ENCODE assay signal across 14 cellular contexts in the genomic region with DNA sequence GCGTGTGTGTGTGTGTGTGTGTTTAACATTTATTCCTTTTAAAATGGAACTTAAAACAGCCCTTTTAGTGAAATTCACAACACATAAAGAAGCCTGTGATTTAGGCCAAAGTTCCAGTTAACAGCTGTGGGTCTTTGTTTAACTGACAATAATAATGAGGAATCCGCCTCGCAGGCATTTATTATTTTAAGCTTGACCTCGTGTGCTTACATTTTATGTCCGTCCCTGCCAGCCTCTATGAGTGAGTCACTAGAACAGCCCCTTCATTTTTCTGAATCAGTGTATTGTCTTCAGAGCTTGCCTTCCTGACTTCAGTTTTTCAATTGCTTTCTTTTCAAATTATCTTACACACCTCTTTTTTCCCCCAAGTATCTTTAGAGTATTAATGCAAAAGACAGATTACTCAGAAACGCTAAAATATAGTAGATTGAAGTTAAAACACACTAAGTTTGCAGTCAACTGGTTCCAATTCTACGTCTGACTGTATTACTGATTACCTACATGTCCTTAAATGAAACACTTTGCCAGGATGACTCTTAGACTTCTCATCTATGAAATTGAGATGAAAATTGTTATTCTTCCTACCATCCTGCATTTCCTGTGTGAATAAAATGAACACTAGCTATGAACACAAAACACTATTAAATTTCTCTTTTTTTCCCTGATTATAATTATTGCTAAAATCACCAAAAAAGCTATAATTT.
A peak's percentile ranks its signal among the peaks of the same experiment; 100 is the strongest.
DNase-seq lines count a peak whose midpoint lies in the region; ATAC-seq and TF ChIP-seq lines count a peak whose summit lies in the region.
"Had no signal": no experiment of that assay in that cellular context is flagged by ENCODE, and none has a peak within 500 bp of the region (broad histone marks: within the 10 kb centered on the region; RNA-seq: fewer than 3 reads in every experiment).

No MANE protein-coding gene starts in this region.

- no peak overlapping the region for H3K27ac Mint-ChIP-seq in activated T-cell treated with anti-CD3 and anti-CD28 coated beads, Interleukin-2, amount 50 U/mL, for 72 hours
- H3K27ac Mint-ChIP-seq: activated CD8-positive, alpha-beta T cell treated with anti-CD3 and anti-CD28 coated beads, Interleukin-2, amount 10 ng/mL, durations not matched to agents 7 days and 5 days had no signal

- H3K27me3 ChIP-seq in mammary epithelial cell (ENCODE audit: insufficient read depth, low read length) (no peaks in the 10 kb centered on the region), kidney epithelial cell (ENCODE audit: control insufficient read depth, insufficient read depth, low read length) (no peaks in the 10 kb centered on the region), transverse colon (no peaks in the 10 kb centered on the region)
- H3K27me3 ChIP-seq: neutrophil, SJSA1, testis had no signal

- CTCF ChIA-PET in mammary epithelial cell (lab: Charles Lee; ENCODE audit: low non-redundant PET), result interaction anchor here (0.6 to 0.7 kb wide), 2 partner anchors 27 to 97 kb away, joined by 3 to 7 read pairs; no protein-coding TSS in a partner anchor

- TF ChIP-seq EP300 in transverse colon (IDR thresholded peaks at IDR 0.05; ENCODE audit: low read depth), result no peak

- DNase-seq in NCI-H146 (lab: John Stamatoyannopoulos, UW) (peak; percentile 41), NCI-H146 treated with DMSO at 0.1 percent for 48 hours (lab: John Stamatoyannopoulos, UW; ENCODE audit: unreplicated experiment) (no peak), mammary epithelial cell (peak; percentile 82), kidney epithelial cell (ENCODE audit: low read depth) (peak; percentile 62), NCI-H2196 treated with DMSO at 0.1 percent for 48 hours (lab: John Stamatoyannopoulos, UW; ENCODE audit: unreplicated experiment) (no peak), transverse colon (no peak)
- DNase-seq in activated T-cell treated with anti-CD3 and anti-CD28 coated beads, Interleukin-2, amount 50 U/mL, for 72 hours, result no peak
- DNase-seq in activated naive CD4-positive, alpha-beta T cell treated with Interleukin-2 at 50 U/mL for 16 hours, result no peak
- DNase-seq: activated CD8-positive, alpha-beta T cell treated with anti-CD3 and anti-CD28 coated beads, Interleukin-2, amount 10 ng/mL, durations not matched to agents 7 days and 5 days; anterior cingulate cortex; NCI-H1436 treated with DMSO at 0.1 percent for 48 hours; testis had no signal

- no peak for ATAC-seq in activated T-cell treated with anti-CD3 and anti-CD28 coated beads, Interleukin-2, amount 50 U/mL, for 72 hours (replicated peaks in 1 of 2)
- ATAC-seq: activated CD8-positive, alpha-beta T cell treated with anti-CD3 and anti-CD28 coated beads, Interleukin-2, amount 10 ng/mL, durations not matched to agents 7 days and 5 days had no signal

- intact Hi-C loops in mammary epithelial cell (cut with micrococcal nuclease) (no loop called here), transverse colon (cut with DNase I; ENCODE audit: low total_unique reads) (no loop called here)

- no peaks in the 10 kb centered on the region for H3K36me3 Mint-ChIP-seq in activated T-cell treated with anti-CD3 and anti-CD28 coated beads, Interleukin-2, amount 50 U/mL, for 72 hours (ENCODE audit: insufficient read depth in 2 of 2)

- peak overlapping the region; percentile 53 for H3K27ac ChIP-seq in mammary epithelial cell (ENCODE audit: insufficient read depth, low read depth, low read length)
- H3K27ac ChIP-seq in transverse colon, result no peak overlapping the region
- H3K27ac ChIP-seq: neutrophil, SJSA1, testis had no signal

- TF ChIP-seq POLR2A in transverse colon (IDR thresholded peaks at IDR 0.05), result no peak

- H3K79me2 ChIP-seq in mammary epithelial cell (ENCODE audit: insufficient read depth, low read length), result no peaks in the 10 kb centered on the region

- H3K4me3 ChIP-seq in mammary epithelial cell (replicated peaks in 1 of 3; ENCODE audit: insufficient read depth in 1 of 3, low read depth in 2 of 3, low read length in 3 of 3), result peak overlapping the region in 2 of 3 experiments; percentile 5 to 18
- no peak overlapping the region for H3K4me3 ChIP-seq in kidney epithelial cell (ENCODE audit: low read depth, low read length)
- H3K4me3 ChIP-seq in transverse colon, result no peak overlapping the region
- H3K4me3 ChIP-seq: SJSA1, testis had no signal

- H3K27me3 Mint-ChIP-seq in activated T-cell treated with anti-CD3 and anti-CD28 coated beads, Interleukin-2, amount 50 U/mL, for 72 hours (ENCODE audit: low read depth), result peaks cover 28% of the 10 kb centered on the region

- H3K4me2 ChIP-seq in mammary epithelial cell (ENCODE audit: insufficient read depth, low read depth, low read length), result peak overlapping the region; percentile 66

- no peaks in the 10 kb centered on the region for H4K20me1 ChIP-seq in mammary epithelial cell (ENCODE audit: insufficient read depth, low read length)

- H3K4me1 Mint-ChIP-seq in activated T-cell treated with anti-CD3 and anti-CD28 coated beads, Interleukin-2, amount 50 U/mL, for 72 hours (ENCODE audit: low read depth), result no peaks in the 10 kb centered on the region

- peaks cover 16% of the 10 kb centered on the region for H3K4me1 ChIP-seq in mammary epithelial cell (ENCODE audit: insufficient read depth, low read length)
- peaks cover 0 to 9% (median 4%) of the 10 kb centered on the region in 4 donors for H3K4me1 ChIP-seq in transverse colon
- H3K4me1 ChIP-seq: SJSA1, testis had no signal

- no peak for TF ChIP-seq CTCF in mammary epithelial cell (conservative IDR thresholded peaks at IDR 0.05 in 1 of 2, IDR thresholded peaks at IDR 0.05 in 1 of 2; ENCODE audit: extremely low read depth in 1 of 2, insufficient read depth in 1 of 2, low read depth in 1 of 2, low read length in 2 of 2)
- no peak for TF ChIP-seq CTCF in kidney epithelial cell (IDR thresholded peaks at IDR 0.05; ENCODE audit: insufficient read depth, low read length, poor library complexity, severe bottlenecking)
- TF ChIP-seq CTCF in transverse colon (IDR thresholded peaks at IDR 0.05), result no peak

- no TSS peak for BruUV-seq in mammary epithelial cell (replicated peaks; lab: Mats Ljungman, UMichigan)

- in situ Hi-C loops in mammary epithelial cell (cut with MboI; ENCODE audit: low sequenced_read_pairs in 2 of 2) (loop anchor here in 1 of 2 donors (25.0 kb wide), 1 partner anchor 1161 kb away; no protein-coding TSS in a partner anchor), transverse colon (cut with MboI; ENCODE audit: low pct_ligation_motif_present in 1 of 4, low pct_unique_long_range_greater_than_20kb in 1 of 4, low sequenced_read_pairs in 3 of 4) (no loop called here)

- 2% methylated on average over 7 of the region's 7 CpGs for WGBS in mammary epithelial cell (ENCODE audit: low coverage, missing lambda C conversion rate)
- WGBS in transverse colon (ENCODE audit: low coverage in 1 of 2), 2 donors, result 30 to 34% methylated on average over 7 of the region's 7 CpGs

- peak overlapping the region; percentile 41 for H2AFZ ChIP-seq in mammary epithelial cell (ENCODE audit: low read depth, low read length)

- no peak overlapping the region for H3K9ac ChIP-seq in mammary epithelial cell (ENCODE audit: insufficient read depth, low read length)

- no peaks in the 10 kb centered on the region for H3K36me3 ChIP-seq in mammary epithelial cell (ENCODE audit: insufficient read depth, low read length)
- no peaks in the 10 kb centered on the region for H3K36me3 ChIP-seq in kidney epithelial cell (ENCODE audit: control insufficient read depth, insufficient read depth, low read length)
- no peaks in the 10 kb centered on the region for H3K36me3 ChIP-seq in transverse colon
- H3K36me3 ChIP-seq: neutrophil, SJSA1 had no signal

- dilution Hi-C loops in mammary epithelial cell (cut with HindIII; ENCODE audit: low sequenced_read_pairs), result no loop called here

- H3K9me3 Mint-ChIP-seq in activated T-cell treated with anti-CD3 and anti-CD28 coated beads, Interleukin-2, amount 50 U/mL, for 72 hours, result no peaks in the 10 kb centered on the region

- no peaks in the 10 kb centered on the region for H3K9me3 ChIP-seq in mammary epithelial cell (replicated peaks; ENCODE audit: insufficient read depth, low read length)
- no peaks in the 10 kb centered on the region for H3K9me3 ChIP-seq in transverse colon
- H3K9me3 ChIP-seq: neutrophil, SJSA1, testis had no signal

- no peak overlapping the region for H3K4me3 Mint-ChIP-seq in activated T-cell treated with anti-CD3 and anti-CD28 coated beads, Interleukin-2, amount 50 U/mL, for 72 hours
- H3K4me3 Mint-ChIP-seq: activated CD8-positive, alpha-beta T cell treated with anti-CD3 and anti-CD28 coated beads, Interleukin-2, amount 10 ng/mL, durations not matched to agents 7 days and 5 days had no signal

Comparison
In these comparisons a context has a peak if more than half of its experiments do, and no peak if none do; other contexts are left out.
1. DNase-seq: peak in NCI-H146 (single experiment), mammary epithelial cell (single experiment) and kidney epithelial cell (single experiment); none in NCI-H146 treated with DMSO at 0.1 percent for 48 hours (single experiment), NCI-H2196 treated with DMSO at 0.1 percent for 48 hours (single experiment), transverse colon (single experiment), activated T-cell treated with anti-CD3 and anti-CD28 coated beads, Interleukin-2, amount 50 U/mL, for 72 hours (0 of 2) and activated naive CD4-positive, alpha-beta T cell treated with Interleukin-2 at 50 U/mL for 16 hours (single experiment).
2. H3K4me3 ChIP-seq: peak in mammary epithelial cell (2 of 3); none in kidney epithelial cell (single experiment) and transverse colon (0 of 4).